10 cellular contexts compared by ENCODE assay signal in the genomic region with DNA sequence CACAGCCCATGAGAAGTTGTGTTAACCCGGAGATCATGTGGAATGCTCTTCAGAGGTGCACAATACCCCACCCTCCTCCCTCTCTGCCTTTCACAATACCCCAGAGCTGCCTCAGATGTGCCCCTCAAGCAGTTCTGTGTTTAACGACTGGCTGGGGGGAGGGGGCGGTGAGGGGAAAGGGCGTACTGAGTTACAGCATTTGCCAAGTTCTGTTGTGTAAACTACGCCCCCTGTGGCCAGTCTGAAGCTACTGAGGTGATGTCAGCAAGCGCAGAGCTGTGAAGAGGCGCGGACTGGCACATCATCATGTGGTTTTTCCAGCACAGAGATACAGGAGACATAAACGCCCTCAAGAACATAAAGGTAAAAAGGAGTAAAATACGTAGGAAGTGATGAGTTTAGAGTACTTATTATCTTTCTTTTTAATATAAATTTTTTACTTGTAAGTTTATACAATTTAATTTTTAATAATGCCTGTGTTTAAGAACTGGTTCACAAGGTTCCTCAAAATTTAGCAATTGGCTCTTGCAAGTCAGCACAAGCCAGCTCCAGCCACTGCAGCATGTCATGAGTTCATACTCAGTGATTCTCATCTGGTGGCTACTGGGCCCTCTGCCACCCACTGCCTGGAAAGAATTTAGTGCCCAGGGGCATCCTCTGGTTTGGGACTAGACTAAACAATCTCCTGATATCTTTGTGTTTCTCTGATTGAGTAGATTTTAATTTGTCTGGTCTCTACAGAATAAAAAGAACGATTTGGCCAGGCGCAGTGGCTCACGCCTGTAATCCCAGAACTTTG. TPM values are rescaled to one million over a fixed set of nuclear protein-coding genes. Genes with fewer than 3 reads are reported as not detected.
A peak's percentile ranks its signal among the peaks of the same experiment; 100 is the strongest.
DNase-seq lines count a peak whose midpoint lies in the region; ATAC-seq and TF ChIP-seq lines count a peak whose summit lies in the region.
"Had no signal": no experiment of that assay in that cellular context is flagged by ENCODE, and none has a peak within 500 bp of the region (broad histone marks: within the 10 kb centered on the region; RNA-seq: fewer than 3 reads in every experiment).

No MANE protein-coding gene starts in this region.

- H3K9ac ChIP-seq in OCI-LY1 (ENCODE audit: low read length) = no peak overlapping the region

- TF ChIP-seq POLR2A in prostate gland (IDR thresholded peaks at IDR 0.05) (no peak), heart left ventricle (IDR thresholded peaks at IDR 0.05) (no peak)

- no peak overlapping the region for H3K4me2 ChIP-seq in OCI-LY1 (ENCODE audit: low read length)

- H3K4me3 Mint-ChIP-seq in activated naive CD4-positive, alpha-beta T cell treated with anti-CD3 and anti-CD28 coated beads, Interleukin-2, amount 10 ng/mL, durations not matched to agents 7 days and 5 days = no peak overlapping the region
- H3K4me3 Mint-ChIP-seq: activated naive CD8-positive, alpha-beta T cell; T-cell had no signal

- peaks cover 2% of the 10 kb centered on the region for H3K9me3 Mint-ChIP-seq in activated naive CD4-positive, alpha-beta T cell treated with anti-CD3 and anti-CD28 coated beads, Interleukin-2, amount 10 ng/mL, durations not matched to agents 7 days and 5 days
- H3K9me3 Mint-ChIP-seq: T-cell had no signal

- DNase-seq in activated naive CD4-positive, alpha-beta T cell treated with anti-CD3 and anti-CD28 coated beads, Interleukin-2, amount 10 ng/mL, durations not matched to agents 7 days and 5 days = peak; percentile 27
- no peak for DNase-seq in activated naive CD4-positive, alpha-beta T cell treated with anti-CD3 and anti-CD28 coated beads, Interleukin-2, amount 50 U/mL, for 16 hours
- DNase-seq in epithelial cell of proximal tubule (ENCODE audit: low read depth) = no peak
- DNase-seq in prostate gland (ENCODE audit: low spot score) = peak; percentile 77
- no peak for DNase-seq in heart left ventricle

- WGBS in prostate gland = 27% methylated on average over 13 of the region's 13 CpGs
- 49 to 61% (median 54%) methylated on average over 13 of the region's 13 CpGs for WGBS in heart left ventricle, 4 donors

- H3K79me2 ChIP-seq in OCI-LY1 (ENCODE audit: insufficient read depth, low read length) = no peaks in the 10 kb centered on the region

- H3K27ac ChIP-seq in OCI-LY1 (ENCODE audit: low read depth, low read length, poor library complexity, severe bottlenecking) (no peak overlapping the region), prostate gland (no peak overlapping the region), heart left ventricle (no peak overlapping the region)

- peaks cover 28% of the 10 kb centered on the region for H3K27me3 Mint-ChIP-seq in activated naive CD4-positive, alpha-beta T cell treated with anti-CD3 and anti-CD28 coated beads, Interleukin-2, amount 10 ng/mL, durations not matched to agents 7 days and 5 days
- H3K27me3 Mint-ChIP-seq: activated naive CD8-positive, alpha-beta T cell had no signal

- no peaks in the 10 kb centered on the region for H3K4me1 ChIP-seq in OCI-LY1 (ENCODE audit: insufficient read depth, low read length, severe bottlenecking)
- H3K4me1 ChIP-seq in prostate gland (replicated peaks) = no peaks in the 10 kb centered on the region
- peaks cover 0 to 8% (median 0%) of the 10 kb centered on the region in 12 donors for H3K4me1 ChIP-seq in heart left ventricle

- CTCF ChIA-PET in activated naive CD4-positive, alpha-beta T cell treated with anti-CD3 and anti-CD28 coated beads, Interleukin-2, amount 10 ng/mL, durations not matched to agents 7 days and 5 days (lab: Charles Lee) = interaction anchor here (1.9 kb wide), 1 partner anchor 10 kb away, joined by 4 read pairs; no protein-coding TSS in a partner anchor

- H3K36me3 ChIP-seq in OCI-LY1 (ENCODE audit: insufficient read depth, low read length) = no peaks in the 10 kb centered on the region
- no peaks in the 10 kb centered on the region for H3K36me3 ChIP-seq in prostate gland
- no peaks in the 10 kb centered on the region for H3K36me3 ChIP-seq in heart left ventricle

- TF ChIP-seq CTCF in OCI-LY1 (IDR thresholded peaks at IDR 0.05; ENCODE audit: low read length) (peak; percentile 55), epithelial cell of proximal tubule (conservative IDR thresholded peaks at IDR 0.05; ENCODE audit: low read depth, low read length) (peak; percentile 25), prostate gland (IDR thresholded peaks at IDR 0.05) (peak in 1 of 4 experiments; percentile 33), heart left ventricle (IDR thresholded peaks at IDR 0.05) (peak in 1 of 12 donors; percentile 18)

- peaks cover 7% of the 10 kb centered on the region for H3K27me3 ChIP-seq in OCI-LY1 (ENCODE audit: insufficient read depth, low read length)
- H3K27me3 ChIP-seq in prostate gland (replicated peaks; ENCODE audit: insufficient read depth) = no peaks in the 10 kb centered on the region
- H3K27me3 ChIP-seq in heart left ventricle = no peaks in the 10 kb centered on the region

- intact Hi-C loops in prostate gland (cut with DNase I) (no loop called here), heart left ventricle (cut with DNase I) (no loop called here)

- H3K9me3 ChIP-seq in OCI-LY1 (ENCODE audit: low read length) = no peaks in the 10 kb centered on the region
- H3K9me3 ChIP-seq in prostate gland = no peaks in the 10 kb centered on the region
- no peaks in the 10 kb centered on the region for H3K9me3 ChIP-seq in heart left ventricle

- no peaks in the 10 kb centered on the region for H3K9me2 ChIP-seq in OCI-LY1 (ENCODE audit: low read depth, low read length)

- no peaks in the 10 kb centered on the region for H4K20me1 ChIP-seq in OCI-LY1 (ENCODE audit: insufficient read depth, low read length)

- ATAC-seq in heart left ventricle = no peak
- ATAC-seq in GM18502 (IDR thresholded peaks at IDR 0.05; ENCODE audit: poor library complexity, unreplicated experiment) = no peak
- ATAC-seq in GM18868 (IDR thresholded peaks at IDR 0.05; ENCODE audit: unreplicated experiment) = no peak
- ATAC-seq: T-cell had no signal

- no peak overlapping the region for H3K27ac Mint-ChIP-seq in activated naive CD4-positive, alpha-beta T cell treated with anti-CD3 and anti-CD28 coated beads, Interleukin-2, amount 10 ng/mL, durations not matched to agents 7 days and 5 days
- H3K27ac Mint-ChIP-seq: activated naive CD8-positive, alpha-beta T cell; T-cell had no signal

- no peaks in the 10 kb centered on the region for H3F3A ChIP-seq in OCI-LY1 (ENCODE audit: insufficient read depth, low read length)

- no peak overlapping the region for H2AFZ ChIP-seq in OCI-LY1 (ENCODE audit: low read length)

- no peak overlapping the region for H3K4me3 ChIP-seq in OCI-LY1 (ENCODE audit: low read depth, low read length, poor library complexity, severe bottlenecking)
- no peak overlapping the region for H3K4me3 ChIP-seq in epithelial cell of proximal tubule (ENCODE audit: low read depth, low read length)
- no peak overlapping the region for H3K4me3 ChIP-seq in prostate gland
- no peak overlapping the region for H3K4me3 ChIP-seq in heart left ventricle

- H3K4me1 Mint-ChIP-seq in activated naive CD4-positive, alpha-beta T cell treated with anti-CD3 and anti-CD28 coated beads, Interleukin-2, amount 10 ng/mL, durations not matched to agents 7 days and 5 days = no peaks in the 10 kb centered on the region
- H3K4me1 Mint-ChIP-seq: T-cell had no signal

- H3K36me3 Mint-ChIP-seq in activated naive CD4-positive, alpha-beta T cell treated with anti-CD3 and anti-CD28 coated beads, Interleukin-2, amount 10 ng/mL, durations not matched to agents 7 days and 5 days = no peaks in the 10 kb centered on the region
- H3K36me3 Mint-ChIP-seq: activated naive CD8-positive, alpha-beta T cell; T-cell had no signal

RNA-seq across cellular contexts. Expression of gene EPB42, which starts 1.7 kb away (rescaled TPM):
- total RNA-seq in epithelial cell of proximal tubule (not detected in 2 replicates), prostate gland (1 to 10 TPM in 1 of 2 donors, not detected in 1; 1.4 TPM), heart left ventricle (1 to 10 TPM in 1 of 9 donors, under 1 TPM in 1, not detected in 7; 0.52 to 1.7 TPM)
- under 1 TPM; 0.08 to 0.15 TPM for polyA plus RNA-seq in heart left ventricle
- total RNA-seq: T-cell had no signal

RNA-seq across cellular contexts. Expression of gene CCNDBP1, which starts 33.9 kb away (rescaled TPM):
- total RNA-seq in epithelial cell of proximal tubule (39.8 and 54.5 TPM in 2 replicates), prostate gland (10 to 100 TPM; 63.6 to 91.9 TPM), heart left ventricle (10 to 100 TPM; 48.5 to 66.8 (median 59.0) TPM)
- 10 to 100 TPM; 29.3 to 70.1 TPM for polyA plus RNA-seq in heart left ventricle

RNA-seq across cellular contexts. Expression of gene TGM5, which starts 47.6 kb away (rescaled TPM):
- total RNA-seq in epithelial cell of proximal tubule (0.06 TPM in 1 of 2 replicates, not detected in the other), prostate gland (10 to 100 TPM in 1 of 2 donors, 1 to 10 TPM in 1; 1.6 to 11.3 TPM), heart left ventricle (1 to 10 TPM in 1 of 9 donors, not detected in 8; 1.2 TPM)
- not detected for polyA plus RNA-seq in heart left ventricle
- total RNA-seq: T-cell had no signal

Comparison
In these comparisons a context has a peak if more than half of its experiments do, and no peak if none do; other contexts are left out.
1. DNase-seq: peak in activated naive CD4-positive, alpha-beta T cell treated with anti-CD3 and anti-CD28 coated beads, Interleukin-2, amount 10 ng/mL, durations not matched to agents 7 days and 5 days (single experiment) and prostate gland (single experiment); none in activated naive CD4-positive, alpha-beta T cell treated with anti-CD3 and anti-CD28 coated beads, Interleukin-2, amount 50 U/mL, for 16 hours (single experiment), epithelial cell of proximal tubule (single experiment) and heart left ventricle (0 of 5).